In genomic region chr2:118202707-118203303, GRCh38 we compare ENCODE assay signal across 8 cellular contexts.
DNase-seq lines count a peak whose midpoint lies in the region; ATAC-seq and TF ChIP-seq lines count a peak whose summit lies in the region.

No MANE protein-coding gene starts in this region.

- H3K9me3 Mint-ChIP-seq in CD4-positive, alpha-beta memory T cell, result no peaks in the 10 kb centered on the region

- no peaks in the 10 kb centered on the region for H3K36me3 Mint-ChIP-seq in CD4-positive, alpha-beta memory T cell

- no peaks in the 10 kb centered on the region for H3K9me3 ChIP-seq in CD4-positive, alpha-beta memory T cell (ENCODE audit: control insufficient read depth in 1 of 2, low read length in 2 of 2)
- no peaks in the 10 kb centered on the region for H3K9me3 ChIP-seq in NT2/D1 (ENCODE audit: insufficient read depth, low read length)
- no peaks in the 10 kb centered on the region for H3K9me3 ChIP-seq in prostate gland

- H3K4me1 ChIP-seq in CD4-positive, alpha-beta memory T cell (ENCODE audit: insufficient read depth, low read length), result no peaks in the 10 kb centered on the region
- H3K4me1 ChIP-seq in NT2/D1 (ENCODE audit: insufficient read depth, insufficient read length) (no peaks in the 10 kb centered on the region), prostate gland (replicated peaks) (no peaks in the 10 kb centered on the region)

- TF ChIP-seq POLR2A in prostate gland (IDR thresholded peaks at IDR 0.05), result no peak

- peak; percentile 88 for TF ChIP-seq CTCF in fibroblast of villous mesenchyme (IDR thresholded peaks at IDR 0.05; ENCODE audit: insufficient read depth, low read depth, low read length)
- peak in 3 of 4 experiments; percentile 14 to 43 (median 29) for TF ChIP-seq CTCF in prostate gland (IDR thresholded peaks at IDR 0.05)

- peak; percentile 92 for ATAC-seq in GM18867 (IDR thresholded peaks at IDR 0.05; ENCODE audit: unreplicated experiment)
- ATAC-seq in HG03045 (IDR thresholded peaks at IDR 0.05; ENCODE audit: unreplicated experiment), result peak; percentile 90

- H3K4me3 ChIP-seq in CD4-positive, alpha-beta memory T cell (ENCODE audit: low read length in 2 of 2), result no peak overlapping the region
- no peak overlapping the region for H3K4me3 ChIP-seq in NT2/D1 (ENCODE audit: insufficient read length, low read depth)
- no peak overlapping the region for H3K4me3 ChIP-seq in fibroblast of villous mesenchyme (ENCODE audit: low read depth, low read length)
- H3K4me3 ChIP-seq in prostate gland, result no peak overlapping the region

- no peak overlapping the region for H3K27ac ChIP-seq in CD4-positive, alpha-beta memory T cell (ENCODE audit: low read depth, low read length)
- no peak overlapping the region for H3K27ac ChIP-seq in prostate gland

- H3K4me1 Mint-ChIP-seq in CD4-positive, alpha-beta memory T cell, result peaks cover 0 to 6% (median 5%) of the 10 kb centered on the region in 4 donors

- 49% methylated on average over 8 of the region's 8 CpGs for WGBS in prostate gland

- no peaks in the 10 kb centered on the region for H3K27me3 ChIP-seq in CD4-positive, alpha-beta memory T cell (ENCODE audit: insufficient read depth, low read length)
- no peaks in the 10 kb centered on the region for H3K27me3 ChIP-seq in NT2/D1 (ENCODE audit: insufficient read depth, insufficient read length)
- H3K27me3 ChIP-seq in prostate gland (replicated peaks; ENCODE audit: insufficient read depth), result no peaks in the 10 kb centered on the region

- H3K4me3 Mint-ChIP-seq in CD4-positive, alpha-beta memory T cell, result peak overlapping the region in 6 of 8 donors; percentile 11 to 75 (median 56)

- peak in 4 of 5 donors; percentile 40 to 49 (median 42) for DNase-seq in CD4-positive, alpha-beta memory T cell
- DNase-seq in NT2/D1 (ENCODE audit: low read depth, low spot score) (peak; percentile 54), fibroblast of villous mesenchyme (ENCODE audit: low read depth) (peak; percentile 35), prostate gland (ENCODE audit: low spot score) (no peak), cerebellum (ENCODE audit: low spot score) (no peak)
- DNase-seq in activated T-cell treated with anti-CD3 and anti-CD28 coated beads, Interleukin-2, amount 50 U/mL, for 48 hours, result peak; percentile 61 to 72

- CTCF ChIA-PET in CD4-positive, alpha-beta memory T cell (lab: Charles Lee; ENCODE audit: partially characterized antibody), result interaction anchor here (0.6 to 2.9 kb wide), 14 partner anchors 9 to 653 kb away, joined by 3 to 18 read pairs (median 4); no protein-coding TSS in a partner anchor

- POLR2A ChIA-PET in CD4-positive, alpha-beta memory T cell (lab: Charles Lee; ENCODE audit: partially characterized antibody), result no interaction called here

- no peaks in the 10 kb centered on the region for H3K36me3 ChIP-seq in CD4-positive, alpha-beta memory T cell (ENCODE audit: insufficient read depth, low read length)
- H3K36me3 ChIP-seq in NT2/D1 (ENCODE audit: insufficient read depth, insufficient read length, low read length) (no peaks in the 10 kb centered on the region), prostate gland (no peaks in the 10 kb centered on the region)

- H3K27me3 Mint-ChIP-seq in CD4-positive, alpha-beta memory T cell, result peaks cover 13 to 16% of the 10 kb centered on the region in 2 donors

- intact Hi-C loops in CD4-positive, alpha-beta memory T cell (cut with micrococcal nuclease), result loop anchor here (2.0 kb wide), 1 partner anchor 16 kb away; no protein-coding TSS in a partner anchor
- intact Hi-C loops in prostate gland (cut with DNase I), result no loop called here

- H3K9ac ChIP-seq in NT2/D1 (ENCODE audit: insufficient read length, low read depth), result no peak overlapping the region

- no peak overlapping the region for H3K27ac Mint-ChIP-seq in CD4-positive, alpha-beta memory T cell

Comparison
In these comparisons a context has a peak if more than half of its experiments do, and no peak if none do; other contexts are left out.
1. DNase-seq: peak in CD4-positive, alpha-beta memory T cell (4 of 5), NT2/D1 (single experiment), activated T-cell treated with anti-CD3 and anti-CD28 coated beads, Interleukin-2, amount 50 U/mL, for 48 hours (2 of 2) and fibroblast of villous mesenchyme (single experiment); none in prostate gland (single experiment) and cerebellum (single experiment).